In genomic region chr17:75367838-75368789, GRCh38 we compare ENCODE assay signal across 7 cellular contexts. TPM values are rescaled to one million over a fixed set of nuclear protein-coding genes. Genes with fewer than 3 reads are reported as not detected.
DNase-seq lines count a peak whose midpoint lies in the region; ATAC-seq, FAIRE-seq and TF ChIP-seq lines count a peak whose summit lies in the region.
"Not testable (repeated sequence)": the region's sequence is repeated elsewhere in the genome, so short reads cannot be mapped to it uniquely, and the experiment has no call there.

No MANE protein-coding gene starts in this region.

- not testable (repeated sequence) for H3K27me3 Mint-ChIP-seq in T-helper 17 cell; activated T-cell treated with anti-CD3 and anti-CD28 coated beads, Interleukin-2, amount 50 U/mL, for 24 hours; astrocyte (ENCODE audit: low read depth, unreplicated experiment); nephron progenitor cell (ENCODE audit: low read depth, poor library complexity)

- H3K9ac ChIP-seq in astrocyte (ENCODE audit: low read length), result not testable (repeated sequence)

- not testable (repeated sequence) for TF ChIP-seq CTCF in astrocyte (IDR thresholded peaks at IDR 0.05; ENCODE audit: insufficient read depth, low read depth, low read length); foreskin keratinocyte (conservative IDR thresholded peaks at IDR 0.05); nephron progenitor cell (IDR thresholded peaks at IDR 0.05)

- H3K4me1 ChIP-seq in astrocyte (ENCODE audit: insufficient read depth, low read length) (peaks cover 35% of the 10 kb centered on the region), foreskin keratinocyte (peaks cover 27% of the 10 kb centered on the region)

- H3K4me1 Mint-ChIP-seq in T-helper 17 cell, result peaks cover 74% of the 10 kb centered on the region
- H3K4me1 Mint-ChIP-seq in activated T-cell treated with anti-CD3 and anti-CD28 coated beads, Interleukin-2, amount 50 U/mL, for 24 hours (ENCODE audit: low read depth), result peaks cover 95% of the 10 kb centered on the region
- peaks cover 45% of the 10 kb centered on the region for H3K4me1 Mint-ChIP-seq in astrocyte (ENCODE audit: low read depth, unreplicated experiment)
- H3K4me1 Mint-ChIP-seq in nephron progenitor cell, result peaks cover 53% of the 10 kb centered on the region

- H3K36me3 Mint-ChIP-seq in T-helper 17 cell (ENCODE audit: low read depth); astrocyte (ENCODE audit: low read depth, unreplicated experiment); nephron progenitor cell (ENCODE audit: low read depth): not testable (repeated sequence)
- peaks cover 29% of the 10 kb centered on the region for H3K36me3 Mint-ChIP-seq in activated T-cell treated with anti-CD3 and anti-CD28 coated beads, Interleukin-2, amount 50 U/mL, for 24 hours (ENCODE audit: low read depth)

- not testable (repeated sequence) for H3K36me3 ChIP-seq in astrocyte (ENCODE audit: insufficient read depth, low read length)

- not testable (repeated sequence) for H3K4me3 Mint-ChIP-seq in T-helper 17 cell; activated T-cell treated with anti-CD3 and anti-CD28 coated beads, Interleukin-2, amount 50 U/mL, for 24 hours; astrocyte (ENCODE audit: unreplicated experiment); nephron progenitor cell

- not testable (repeated sequence) for H3K9me3 Mint-ChIP-seq in activated T-cell treated with anti-CD3 and anti-CD28 coated beads, Interleukin-2, amount 50 U/mL, for 24 hours; astrocyte (ENCODE audit: unreplicated experiment); nephron progenitor cell

- peaks cover 97% of the 10 kb centered on the region for H3K79me2 ChIP-seq in astrocyte (ENCODE audit: insufficient read depth, low read length)

- H2AFZ ChIP-seq in astrocyte (ENCODE audit: low read depth, low read length), result not testable (repeated sequence)

- H3K27ac Mint-ChIP-seq in T-helper 17 cell (peak overlapping the region; percentile 34), astrocyte (ENCODE audit: unreplicated experiment) (peak overlapping the region; percentile 43), nephron progenitor cell (peak overlapping the region; percentile 76)
- H3K27ac Mint-ChIP-seq in activated T-cell treated with anti-CD3 and anti-CD28 coated beads, Interleukin-2, amount 50 U/mL, for 24 hours, result peak overlapping the region; percentile 89

- H3K27ac ChIP-seq in astrocyte (ENCODE audit: low read depth, low read length) (peak overlapping the region; percentile 7), foreskin keratinocyte (peak overlapping the region; percentile 58)

- H4K20me1 ChIP-seq in astrocyte (ENCODE audit: insufficient read depth, low read length), result peaks cover 100% of the 10 kb centered on the region

- not testable (repeated sequence) for ATAC-seq in T-helper 17 cell, foreskin keratinocyte

- not testable (repeated sequence) for H3K9me3 ChIP-seq in T-helper 17 cell (ENCODE audit: control insufficient read depth, low read length, poor library complexity, severe bottlenecking); astrocyte (ENCODE audit: insufficient read depth, low read depth, low read length)

- not testable (repeated sequence) for H3K4me2 ChIP-seq in astrocyte (ENCODE audit: low read length)

- peak; percentile 85 for DNase-seq in ELF-1 (ENCODE audit: low read depth, low spot score)
- peak; percentile 43 for DNase-seq in NCI-H2227 treated with DMSO at 0.1 percent for 48 hours (lab: John Stamatoyannopoulos, UW)
- not testable (repeated sequence) for DNase-seq in T-helper 17 cell; activated T-cell treated with anti-CD3 and anti-CD28 coated beads, Interleukin-2, amount 50 U/mL, for 24 hours; astrocyte (ENCODE audit: low read depth); foreskin keratinocyte; nephron progenitor cell

- not testable (repeated sequence) for FAIRE-seq in astrocyte (lab: Jason Lieb, UNC)

- H3K4me3 ChIP-seq in astrocyte (ENCODE audit: insufficient read depth, low read depth, low read length), result not testable (repeated sequence)

- not testable (repeated sequence) for H3K27me3 ChIP-seq in astrocyte (ENCODE audit: insufficient read depth, low read length); foreskin keratinocyte

RNA-seq across cellular contexts. Expression of gene GRB2, which starts 37.4 kb away (rescaled TPM):
- total RNA-seq in T-helper 17 cell (100 to 1,000 TPM; 112 to 117 TPM), astrocyte (152 and 168 TPM in 2 replicates), foreskin keratinocyte (53.4 and 53.7 TPM in 2 replicates)
- 43.6 and 51.1 TPM in 2 replicates for polyA plus RNA-seq in foreskin keratinocyte

Comparison
In these comparisons a context has a peak if more than half of its experiments do, and no peak if none do; other contexts are left out.
1. H3K27ac Mint-ChIP-seq: peak in every context shown above with its lines; median percentile 89 in activated T-cell treated with anti-CD3 and anti-CD28 coated beads, Interleukin-2, amount 50 U/mL, for 24 hours; 76 in nephron progenitor cell; 43 in astrocyte; 34 in T-helper 17 cell.